ENCODE assay signal across 23 cellular contexts in genomic region chr3:53473422-53473821, GRCh38. TPM values are rescaled to one million over a fixed set of nuclear protein-coding genes. Genes with fewer than 3 reads are reported as not detected.
"Had no signal": no experiment of that assay in that cellular context is flagged by ENCODE, and none has a peak within 500 bp of the region (broad histone marks: within the 10 kb centered on the region; RNA-seq: fewer than 3 reads in every experiment).

No MANE protein-coding gene starts in this region.

- H3K9me3 ChIP-seq: esophagus squamous epithelium, sigmoid colon, thoracic aorta, transverse colon had no signal

- H3K4me3 ChIP-seq: esophagus squamous epithelium, gastroesophageal sphincter, left ventricle myocardium inferior, lung, sigmoid colon, skin epidermis, thoracic aorta, transverse colon had no signal

- ATAC-seq: effector memory CD8-positive, alpha-beta T cell; gastroesophageal sphincter; naive thymus-derived CD4-positive, alpha-beta T cell; stimulated activated naive B cell treated with anti-CD40 and anti-IgM and Interleukin-4, amounts not matched to agents 10 μg/mL and 1 μg/mL and 100 μg/mL, for 72 hours; stimulated activated naive CD8-positive, alpha-beta T cell treated with anti-CD3 and anti-CD28 coated beads, Interleukin-15, amount 100 ng/mL, for 72 hours had no signal

- H3K27ac ChIP-seq: esophagus squamous epithelium, gastroesophageal sphincter, left ventricle myocardium inferior, sigmoid colon, skin epidermis, thoracic aorta, transverse colon had no signal

- H3K4me1 Mint-ChIP-seq: immature natural killer cell; naive thymus-derived CD4-positive, alpha-beta T cell; stimulated activated naive CD8-positive, alpha-beta T cell treated with anti-CD3 and anti-CD28 coated beads, Interleukin-15, amount 100 ng/mL, for 72 hours had no signal

- H3K4me3 Mint-ChIP-seq: dendritic cell treated with granulocyte-macrophage colony-stimulating factor and Interleukin-4, amounts not matched to agents 40 ng/mL and 50 ng/mL, for 4 days; effector memory CD8-positive, alpha-beta T cell; immature natural killer cell; naive thymus-derived CD4-positive, alpha-beta T cell; nephron progenitor cell; stimulated activated naive B cell treated with anti-CD40 and anti-IgM and Interleukin-4, amounts not matched to agents 10 μg/mL and 1 μg/mL and 100 μg/mL, for 72 hours; stimulated activated naive CD8-positive, alpha-beta T cell treated with anti-CD3 and anti-CD28 coated beads, Interleukin-15, amount 100 ng/mL, for 72 hours had no signal

- H3K27me3 ChIP-seq: gastroesophageal sphincter, sigmoid colon, transverse colon had no signal

- H3K4me1 ChIP-seq: esophagus squamous epithelium, gastroesophageal sphincter, left ventricle myocardium inferior, sigmoid colon had no signal

- H3K27ac Mint-ChIP-seq: dendritic cell treated with granulocyte-macrophage colony-stimulating factor and Interleukin-4, amounts not matched to agents 40 ng/mL and 50 ng/mL, for 4 days; effector memory CD8-positive, alpha-beta T cell; immature natural killer cell; naive thymus-derived CD4-positive, alpha-beta T cell; nephron progenitor cell; stimulated activated naive B cell treated with anti-CD40 and anti-IgM and Interleukin-4, amounts not matched to agents 10 μg/mL and 1 μg/mL and 100 μg/mL, for 72 hours; stimulated activated naive CD8-positive, alpha-beta T cell treated with anti-CD3 and anti-CD28 coated beads, Interleukin-15, amount 100 ng/mL, for 72 hours had no signal

- DNase-seq: effector memory CD8-positive, alpha-beta T cell; esophagus squamous epithelium; foreskin fibroblast; glutamatergic neuron; immature natural killer cell; left ventricle myocardium inferior; mesenchymal stem cell; naive thymus-derived CD4-positive, alpha-beta T cell; nephron progenitor cell; sigmoid colon; stimulated activated CD4-positive, alpha-beta T cell treated with anti-CD3 and anti-CD28 coated beads, Interleukin-2, amount 100 ng/mL, for 24 hours; stimulated activated CD4-positive, alpha-beta T cell treated with anti-CD3 and anti-CD28 coated beads, Interleukin-4, amount 100 ng/mL, for 4 hours; stimulated activated naive B cell treated with anti-CD40 and anti-IgM and Interleukin-4, amounts not matched to agents 10 μg/mL and 1 μg/mL and 100 μg/mL, for 72 hours; stimulated activated naive CD8-positive, alpha-beta T cell treated with anti-CD3 and anti-CD28 coated beads, Interleukin-15, amount 100 ng/mL, for 72 hours; transverse colon had no signal

- H3K9me3 Mint-ChIP-seq: dendritic cell treated with granulocyte-macrophage colony-stimulating factor and Interleukin-4, amounts not matched to agents 40 ng/mL and 50 ng/mL, for 4 days; effector memory CD8-positive, alpha-beta T cell had no signal

- H3K36me3 Mint-ChIP-seq: immature natural killer cell had no signal

- FAIRE-seq: colon, keratinocyte had no signal

- H3K36me3 ChIP-seq: esophagus squamous epithelium, gastroesophageal sphincter, left ventricle myocardium inferior, sigmoid colon, thoracic aorta, transverse colon had no signal

RNA-seq across cellular contexts. Expression of gene CACNA1D, which starts 21.0 kb away (rescaled TPM):
- total RNA-seq: pulmonary artery endothelial cell had no signal
- polyA plus RNA-seq: immature natural killer cell; naive thymus-derived CD4-positive, alpha-beta T cell had no signal
